Comparison of ENCODE assay signal across 16 cellular contexts in the genomic region with DNA sequence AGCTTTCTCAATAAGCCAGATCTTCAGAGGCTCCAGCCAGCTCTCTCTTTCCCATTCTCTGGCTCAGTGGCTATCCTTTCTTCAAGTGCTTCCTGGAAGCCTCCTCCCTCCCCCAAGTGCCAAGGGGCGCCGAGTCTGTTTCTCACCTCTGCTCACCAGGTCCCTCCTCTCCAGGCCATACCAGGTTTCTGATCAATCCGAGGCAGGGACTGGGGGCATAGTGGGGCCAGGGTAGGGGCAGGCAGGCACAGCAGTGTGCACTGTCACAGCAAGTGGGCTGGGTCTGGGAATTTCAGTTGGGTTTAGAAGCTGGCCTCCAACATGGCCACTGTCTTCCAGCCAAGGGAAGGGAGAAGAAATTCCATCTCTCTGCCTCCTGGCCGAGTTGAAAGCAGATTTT.
"Had no signal": no experiment of that assay in that cellular context is flagged by ENCODE, and none has a peak within 500 bp of the region (broad histone marks: within the 10 kb centered on the region; RNA-seq: fewer than 3 reads in every experiment).

No MANE protein-coding gene starts in this region.

- H3K9me3 ChIP-seq: esophagus squamous epithelium, neutrophil, pancreas, right lobe of liver, testis, tibial artery had no signal

- H3K27me3 ChIP-seq: neutrophil, pancreas, right lobe of liver, testis, tibial artery had no signal

- H3K36me3 ChIP-seq: esophagus squamous epithelium, neutrophil, pancreas, right lobe of liver, tibial artery had no signal

- H3K27ac ChIP-seq: coronary artery, esophagus squamous epithelium, neutrophil, pancreas, right lobe of liver, testis, tibial artery had no signal

- DNase-seq: dermis blood vessel endothelial cell; effector memory CD4-positive, alpha-beta T cell; esophagus squamous epithelium; foreskin melanocyte; natural killer cell; pancreas; right lobe of liver; stimulated activated CD4-positive, alpha-beta T cell treated with anti-CD3 and anti-CD28 coated beads, Interleukin-4, amount 100 ng/mL, for 4 hours; stimulated activated naive CD8-positive, alpha-beta T cell treated with anti-CD3 and anti-CD28 coated beads, Interleukin-15, Interleukin-2, amounts not matched to agents 100 U/mL and 50 U/mL, for 24 hours; substantia nigra; testis had no signal

- H3K4me3 ChIP-seq: coronary artery, esophagus squamous epithelium, lung, pancreas, right lobe of liver, testis, tibial artery had no signal

- ATAC-seq: natural killer cell; pancreas; right lobe of liver; stimulated activated memory B cell treated with anti-CD40 and anti-IgM and Interleukin-4, amounts not matched to agents 10 μg/mL and 1 μg/mL and 100 μg/mL, for 72 hours; stimulated activated naive CD8-positive, alpha-beta T cell treated with anti-CD3 and anti-CD28 coated beads, Interleukin-15, Interleukin-2, amounts not matched to agents 100 U/mL and 50 U/mL, for 24 hours had no signal
